In the genomic region with DNA sequence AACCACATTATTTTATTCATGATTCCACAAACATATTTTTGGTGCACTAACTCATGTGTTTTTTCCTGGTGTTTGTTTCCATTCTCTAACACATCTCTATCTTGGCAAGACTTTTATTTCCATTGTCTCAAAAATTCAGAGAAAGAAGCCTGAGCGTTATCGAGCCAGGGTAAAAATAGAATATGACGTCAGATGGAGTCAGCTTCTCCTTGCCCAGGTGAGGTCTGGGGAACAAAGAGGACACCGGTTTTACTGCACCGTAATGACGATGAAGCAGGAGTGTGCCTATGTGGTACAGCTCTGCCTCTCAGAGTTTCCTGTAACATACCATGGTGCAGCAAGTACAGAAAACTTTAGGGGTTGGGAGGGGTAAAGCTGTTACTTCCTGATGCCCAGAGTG, we compare ENCODE assay signal across 32 cellular contexts.
"Had no signal": no experiment of that assay in that cellular context is flagged by ENCODE, and none has a peak within 500 bp of the region (broad histone marks: within the 10 kb centered on the region; RNA-seq: fewer than 3 reads in every experiment).

No MANE protein-coding gene starts in this region.

- H3K4me2 ChIP-seq: hepatocyte had no signal

- H3K27ac Mint-ChIP-seq: activated CD4-positive, alpha-beta memory T cell treated with anti-CD3 and anti-CD28 coated beads for 36 hours; activated CD4-positive, alpha-beta T cell treated with anti-CD3 and anti-CD28 coated beads for 36 hours; activated CD4-positive, alpha-beta T cell treated with anti-CD3 and anti-CD28 coated beads, Interleukin-2, amount 10 ng/mL, durations not matched to agents 24 days and 14 days; activated CD8-positive, alpha-beta memory T cell treated with anti-CD3 and anti-CD28 coated beads, Interleukin-2, amount 10 ng/mL, durations not matched to agents 7 days and 5 days; activated CD8-positive, alpha-beta T cell treated with anti-CD3 and anti-CD28 coated beads, Interleukin-2, amount 10 ng/mL, durations not matched to agents 7 days and 5 days; activated naive CD4-positive, alpha-beta T cell treated with anti-CD3 and anti-CD28 coated beads for 36 hours; activated naive CD4-positive, alpha-beta T cell treated with anti-CD3 and anti-CD28 coated beads, Interleukin-2, amount 50 U/mL, for 72 hours; activated naive CD8-positive, alpha-beta T cell treated with anti-CD3 and anti-CD28 coated beads, Interleukin-2, amount 10 ng/mL, durations not matched to agents 7 days and 5 days; activated T-helper 1 cell treated with anti-CD3 and anti-CD28 coated beads, Interleukin-12 subunit alpha, Interleukin-12 subunit beta, Interleukin-2, Interleukin-4 antibody, amounts not matched to agents 30 ng/mL and 10 ng/mL and 1 ng/mL, durations not matched to agents 14 hours and 24 hours and 36 hours; activated T-helper 2 cell treated with anti-CD3 and anti-CD28 coated beads, Interferon-gamma antibody, Interleukin-2, Interleukin-4, amounts not matched to agents 10 μg/mL and 5 μg/mL and 100 μg/mL, durations not matched to agents 14 hours and 24 hours and 36 hours; brain had no signal

- H3K27me3 ChIP-seq: ascending aorta, breast epithelium, cardiac muscle cell, colonic mucosa, esophagus squamous epithelium, gastroesophageal sphincter, heart right ventricle, hepatocyte had no signal

- H3K9me3 ChIP-seq: ascending aorta, breast epithelium, colonic mucosa, esophagus squamous epithelium, gastroesophageal sphincter had no signal

- H3K4me3 Mint-ChIP-seq: activated CD4-positive, alpha-beta memory T cell treated with anti-CD3 and anti-CD28 coated beads for 36 hours; activated CD4-positive, alpha-beta T cell treated with anti-CD3 and anti-CD28 coated beads for 36 hours; activated CD4-positive, alpha-beta T cell treated with anti-CD3 and anti-CD28 coated beads, Interleukin-2, amount 10 ng/mL, durations not matched to agents 24 days and 14 days; activated CD8-positive, alpha-beta memory T cell treated with anti-CD3 and anti-CD28 coated beads, Interleukin-2, amount 10 ng/mL, durations not matched to agents 7 days and 5 days; activated CD8-positive, alpha-beta T cell treated with anti-CD3 and anti-CD28 coated beads, Interleukin-2, amount 10 ng/mL, durations not matched to agents 7 days and 5 days; activated naive CD4-positive, alpha-beta T cell treated with anti-CD3 and anti-CD28 coated beads for 36 hours; activated naive CD8-positive, alpha-beta T cell treated with anti-CD3 and anti-CD28 coated beads, Interleukin-2, amount 10 ng/mL, durations not matched to agents 7 days and 5 days; activated T-helper 1 cell treated with anti-CD3 and anti-CD28 coated beads, Interleukin-12 subunit alpha, Interleukin-12 subunit beta, Interleukin-2, Interleukin-4 antibody, amounts not matched to agents 30 ng/mL and 10 ng/mL and 1 ng/mL, durations not matched to agents 14 hours and 24 hours and 36 hours; brain had no signal

- H3K4me3 ChIP-seq: ascending aorta, breast epithelium, cardiac muscle cell, colonic mucosa, esophagus squamous epithelium, gastroesophageal sphincter, heart right ventricle, hepatocyte had no signal

- H3K79me2 ChIP-seq: hepatocyte had no signal

- H3K9me3 Mint-ChIP-seq: activated CD4-positive, alpha-beta memory T cell treated with anti-CD3 and anti-CD28 coated beads for 36 hours; activated CD4-positive, alpha-beta T cell treated with anti-CD3 and anti-CD28 coated beads, Interleukin-2, amount 10 ng/mL, durations not matched to agents 24 days and 14 days; activated naive CD4-positive, alpha-beta T cell treated with anti-CD3 and anti-CD28 coated beads for 36 hours; activated naive CD4-positive, alpha-beta T cell treated with anti-CD3 and anti-CD28 coated beads, Interleukin-2, amount 50 U/mL, for 72 hours; activated naive CD8-positive, alpha-beta T cell treated with anti-CD3 and anti-CD28 coated beads, Interleukin-2, amount 10 ng/mL, durations not matched to agents 7 days and 5 days; activated T-helper 1 cell treated with anti-CD3 and anti-CD28 coated beads, Interleukin-12 subunit alpha, Interleukin-12 subunit beta, Interleukin-2, Interleukin-4 antibody, amounts not matched to agents 30 ng/mL and 10 ng/mL and 1 ng/mL, durations not matched to agents 14 hours and 24 hours and 36 hours; activated T-helper 2 cell treated with anti-CD3 and anti-CD28 coated beads, Interferon-gamma antibody, Interleukin-2, Interleukin-4, amounts not matched to agents 10 μg/mL and 5 μg/mL and 100 μg/mL, durations not matched to agents 14 hours and 24 hours and 36 hours had no signal

- H3K4me1 Mint-ChIP-seq: activated CD4-positive, alpha-beta T cell treated with anti-CD3 and anti-CD28 coated beads for 36 hours; activated CD4-positive, alpha-beta T cell treated with anti-CD3 and anti-CD28 coated beads, Interleukin-2, amount 10 ng/mL, durations not matched to agents 24 days and 14 days; activated CD8-positive, alpha-beta memory T cell treated with anti-CD3 and anti-CD28 coated beads, Interleukin-2, amount 10 ng/mL, durations not matched to agents 7 days and 5 days; activated naive CD8-positive, alpha-beta T cell treated with anti-CD3 and anti-CD28 coated beads, Interleukin-2, amount 10 ng/mL, durations not matched to agents 7 days and 5 days; brain had no signal

- H3K27me3 Mint-ChIP-seq: activated CD4-positive, alpha-beta T cell treated with anti-CD3 and anti-CD28 coated beads, Interleukin-2, amount 10 ng/mL, durations not matched to agents 24 days and 14 days; activated CD8-positive, alpha-beta memory T cell treated with anti-CD3 and anti-CD28 coated beads, Interleukin-2, amount 10 ng/mL, durations not matched to agents 7 days and 5 days had no signal

- FAIRE-seq: endometrium, endothelial cell of umbilical vein had no signal

- H2AFZ ChIP-seq: hepatocyte had no signal

- H3K36me3 ChIP-seq: ascending aorta, breast epithelium, cardiac muscle cell, colonic mucosa, esophagus squamous epithelium, gastroesophageal sphincter, heart right ventricle had no signal

- H3K36me3 Mint-ChIP-seq: activated CD4-positive, alpha-beta memory T cell treated with anti-CD3 and anti-CD28 coated beads for 36 hours; activated CD8-positive, alpha-beta memory T cell treated with anti-CD3 and anti-CD28 coated beads, Interleukin-2, amount 10 ng/mL, durations not matched to agents 7 days and 5 days; activated naive CD4-positive, alpha-beta T cell treated with anti-CD3 and anti-CD28 coated beads, Interleukin-2, amount 50 U/mL, for 72 hours; activated naive CD8-positive, alpha-beta T cell treated with anti-CD3 and anti-CD28 coated beads, Interleukin-2, amount 10 ng/mL, durations not matched to agents 7 days and 5 days; brain had no signal

- ATAC-seq: activated CD4-positive, alpha-beta T cell treated with anti-CD3 and anti-CD28 coated beads for 36 hours; activated CD8-positive, alpha-beta memory T cell treated with anti-CD3 and anti-CD28 coated beads, Interleukin-2, amount 10 ng/mL, durations not matched to agents 7 days and 5 days; activated CD8-positive, alpha-beta T cell treated with anti-CD3 and anti-CD28 coated beads, Interleukin-2, amount 10 ng/mL, durations not matched to agents 7 days and 5 days; activated naive CD4-positive, alpha-beta T cell treated with anti-CD3 and anti-CD28 coated beads, Interleukin-2, amount 50 U/mL, for 72 hours; gastroesophageal sphincter; heart right ventricle had no signal

- H3K4me1 ChIP-seq: ascending aorta, breast epithelium, colonic mucosa, esophagus squamous epithelium, gastroesophageal sphincter, heart right ventricle had no signal

- H3K27ac ChIP-seq: ascending aorta, breast epithelium, cardiac muscle cell, colonic mucosa, epithelial cell of prostate, esophagus squamous epithelium, gastroesophageal sphincter, heart right ventricle, hepatocyte had no signal

- DNase-seq: activated CD4-positive, alpha-beta memory T cell treated with anti-CD3 and anti-CD28 coated beads for 36 hours; activated CD4-positive, alpha-beta T cell treated with anti-CD3 and anti-CD28 coated beads for 36 hours; activated CD4-positive, alpha-beta T cell treated with anti-CD3 and anti-CD28 coated beads, Interleukin-2, amount 10 ng/mL, durations not matched to agents 24 days and 14 days; activated CD4-positive, CD25-positive, alpha-beta regulatory T cell; activated CD4-positive, CD25-positive, alpha-beta regulatory T cell treated with anti-CD3 and anti-CD28 coated beads, Interleukin-2, amount 50 U/mL, for 72 hours; activated CD8-positive, alpha-beta memory T cell treated with anti-CD3 and anti-CD28 coated beads, Interleukin-2, amount 10 ng/mL, durations not matched to agents 7 days and 5 days; activated CD8-positive, alpha-beta memory T cell treated with anti-CD3 and anti-CD28 coated beads, Interleukin-2, amount 50 U/mL, for 4 hours; activated CD8-positive, alpha-beta T cell treated with anti-CD3 and anti-CD28 coated beads, Interleukin-2, amount 10 ng/mL, durations not matched to agents 7 days and 5 days; activated effector memory CD4-positive, alpha-beta T cell treated with anti-CD3 and anti-CD28 coated beads, Interleukin-2, amount 50 U/mL, for 16 hours; activated naive CD4-positive, alpha-beta T cell treated with anti-CD3 and anti-CD28 coated beads for 36 hours; activated naive CD8-positive, alpha-beta T cell treated with anti-CD3 and anti-CD28 coated beads, Interleukin-2, amount 10 ng/mL, durations not matched to agents 7 days and 5 days; activated T-cell treated with anti-CD3 and anti-CD28 coated beads, Interleukin-2, amount 50 U/mL, for 1 hour; activated T-cell treated with anti-CD3 and anti-CD28 coated beads, Interleukin-2, amount 50 U/mL, for 48 hours; central memory CD4-positive, alpha-beta T cell; cerebellar nuclear complex; colonic mucosa; effector CD8-positive, alpha-beta T cell; esophagus squamous epithelium; foreskin melanocyte; heart right ventricle had no signal
